ENCODE assay signal across 35 cellular contexts in the genomic region with DNA sequence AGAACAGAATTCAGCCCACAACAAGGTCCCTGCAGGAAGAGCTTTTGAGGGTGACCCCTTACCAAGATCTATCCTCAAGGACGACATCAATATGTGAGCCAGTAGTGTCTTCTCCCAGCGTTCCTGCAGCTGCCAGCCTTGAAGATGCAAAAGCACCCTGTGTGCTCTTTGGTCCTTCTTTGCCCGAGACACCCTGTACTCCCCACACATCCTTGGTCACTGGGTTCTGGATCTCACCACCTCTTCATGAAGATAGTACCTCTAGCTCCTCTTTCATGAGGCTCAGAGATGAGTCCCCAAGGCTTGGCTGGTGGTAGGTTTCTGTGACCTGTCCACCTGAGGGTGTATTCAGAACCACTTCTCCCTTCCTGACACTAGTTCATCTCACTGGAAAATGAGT.
"Had no signal": no experiment of that assay in that cellular context is flagged by ENCODE, and none has a peak within 500 bp of the region (broad histone marks: within the 10 kb centered on the region; RNA-seq: fewer than 3 reads in every experiment).

No MANE protein-coding gene starts in this region.

- H3K4me3 ChIP-seq: MG63 had no signal

- H3K27me3 ChIP-seq: MG63 had no signal

- H3K36me3 ChIP-seq: MG63 had no signal

- H3K9me3 ChIP-seq: MG63 had no signal

- DNase-seq: Karpas-422, Kasumi-1, MG63, MM.1S, MV-4-11, NCI-H1048, NCI-H1092, NCI-H1092 treated with DMSO at 0.1 percent for 48 hours, NCI-H1105, NCI-H1105 treated with DMSO at 0.1 percent for 48 hours, NCI-H1417, NCI-H1417 treated with DMSO at 0.1 percent for 48 hours, NCI-H1436, NCI-H1436 treated with DMSO at 0.1 percent for 48 hours, NCI-H146, NCI-H1694, NCI-H1694 treated with DMSO at 0.1 percent for 48 hours, NCI-H187, NCI-H187 treated with DMSO at 0.1 percent for 48 hours, NCI-H1930, NCI-H2029, NCI-H2029 treated with DMSO at 0.1 percent for 48 hours, NCI-H2081, NCI-H2081 treated with DMSO at 0.1 percent for 48 hours, NCI-H2107, NCI-H2171, NCI-H2171 treated with DMSO at 0.1 percent for 48 hours, NCI-H2227 treated with DMSO at 0.1 percent for 48 hours, NCI-H226, NCI-H345, NCI-H446, NCI-H446 treated with DMSO at 0.1 percent for 48 hours, NCI-H510A, NCI-H510A treated with DMSO at 0.1 percent for 48 hours, NCI-H524 had no signal
